Comparison of ENCODE assay signal across 17 cellular contexts in the genomic region with DNA sequence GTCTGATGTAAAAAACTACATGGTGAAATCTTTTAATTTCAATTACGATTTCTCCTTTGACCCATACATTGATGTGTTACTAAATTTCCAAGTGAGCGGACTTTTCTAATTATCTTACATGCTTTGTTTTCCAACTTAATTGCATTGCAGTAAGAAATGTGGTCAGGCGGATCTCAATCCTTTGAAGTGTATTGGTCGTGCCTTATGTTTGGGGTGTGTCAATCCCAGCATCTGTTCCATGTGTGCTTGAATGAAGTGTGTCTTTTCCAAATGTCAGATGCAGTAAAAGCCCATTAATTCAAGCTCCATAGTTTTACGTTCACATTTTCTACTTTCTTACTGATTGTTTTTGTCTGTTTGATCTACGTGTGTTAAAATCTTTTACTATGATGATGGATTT.
A peak's percentile ranks its signal among the peaks of the same experiment; 100 is the strongest.
DNase-seq lines count a peak whose midpoint lies in the region; ATAC-seq lines count a peak whose summit lies in the region.
"Had no signal": no experiment of that assay in that cellular context is flagged by ENCODE, and none has a peak within 500 bp of the region (broad histone marks: within the 10 kb centered on the region; RNA-seq: fewer than 3 reads in every experiment).

No MANE protein-coding gene starts in this region.

- in situ Hi-C loops in KBM-7 (cut with MboI; ENCODE audit: low pct_unique_long_range_greater_than_20kb, low sequenced_read_pairs): no loop called here

- H3K27ac Mint-ChIP-seq in activated T-cell treated with anti-CD3 and anti-CD28 coated beads, Interleukin-2, amount 50 U/mL, for 72 hours: peak overlapping the region; percentile 47
- H3K27ac Mint-ChIP-seq in activated T-cell treated with anti-CD3 and anti-CD28 coated beads, Interleukin-2, amount 50 U/mL, for 24 hours: no peak overlapping the region

- H3K9me3 Mint-ChIP-seq in activated T-cell treated with anti-CD3 and anti-CD28 coated beads, Interleukin-2, amount 50 U/mL, for 72 hours: no peaks in the 10 kb centered on the region
- H3K9me3 Mint-ChIP-seq in activated T-cell treated with anti-CD3 and anti-CD28 coated beads, Interleukin-2, amount 50 U/mL, for 24 hours: no peaks in the 10 kb centered on the region
- H3K9me3 Mint-ChIP-seq: CD4-positive, CD25-positive, alpha-beta regulatory T cell; CD8-positive, alpha-beta memory T cell had no signal

- intact Hi-C loops in left colon (cut with DNase I, micrococcal nuclease): no loop called here

- ATAC-seq in activated T-cell treated with anti-CD3 and anti-CD28 coated beads, Interleukin-2, amount 50 U/mL, for 72 hours (replicated peaks in 1 of 2): no peak
- ATAC-seq in left colon (peak; percentile 57), HG03378 (IDR thresholded peaks at IDR 0.05; ENCODE audit: unreplicated experiment) (no peak)

- peaks cover 34% of the 10 kb centered on the region for H3K4me1 Mint-ChIP-seq in activated T-cell treated with anti-CD3 and anti-CD28 coated beads, Interleukin-2, amount 50 U/mL, for 72 hours (ENCODE audit: low read depth)
- H3K4me1 Mint-ChIP-seq in activated T-cell treated with anti-CD3 and anti-CD28 coated beads, Interleukin-2, amount 50 U/mL, for 24 hours (ENCODE audit: low read depth): peaks cover 46% of the 10 kb centered on the region

- no peak for DNase-seq in activated T-cell treated with anti-CD3 and anti-CD28 coated beads, Interleukin-2, amount 50 U/mL, for 72 hours
- no peak for DNase-seq in activated T-cell treated with anti-CD3 and anti-CD28 coated beads, Interleukin-2, amount 50 U/mL, for 24 hours
- peak; percentile 49 to 78 for DNase-seq in NCI-H524 (lab: John Stamatoyannopoulos, UW)
- peak; percentile 79 for DNase-seq in NCI-H82 (lab: John Stamatoyannopoulos, UW)
- DNase-seq in left colon: no peak
- DNase-seq in KBM-7: no peak
- DNase-seq: ACHN; BE2C; C1 segment of cervical spinal cord; CD4-positive, CD25-positive, alpha-beta regulatory T cell; CD8-positive, alpha-beta memory T cell; COR-L47; DMS153; DMS79; GDM1; GM23248 had no signal

- no peaks in the 10 kb centered on the region for H3K27me3 Mint-ChIP-seq in activated T-cell treated with anti-CD3 and anti-CD28 coated beads, Interleukin-2, amount 50 U/mL, for 72 hours (ENCODE audit: low read depth)
- H3K27me3 Mint-ChIP-seq in activated T-cell treated with anti-CD3 and anti-CD28 coated beads, Interleukin-2, amount 50 U/mL, for 24 hours: no peaks in the 10 kb centered on the region
- H3K27me3 Mint-ChIP-seq: CD8-positive, alpha-beta memory T cell had no signal

- H3K4me3 Mint-ChIP-seq in activated T-cell treated with anti-CD3 and anti-CD28 coated beads, Interleukin-2, amount 50 U/mL, for 72 hours: no peak overlapping the region
- no peak overlapping the region for H3K4me3 Mint-ChIP-seq in activated T-cell treated with anti-CD3 and anti-CD28 coated beads, Interleukin-2, amount 50 U/mL, for 24 hours
- H3K4me3 Mint-ChIP-seq: CD4-positive, CD25-positive, alpha-beta regulatory T cell; CD8-positive, alpha-beta memory T cell had no signal

- H3K36me3 Mint-ChIP-seq in activated T-cell treated with anti-CD3 and anti-CD28 coated beads, Interleukin-2, amount 50 U/mL, for 72 hours (ENCODE audit: insufficient read depth in 2 of 2): no peaks in the 10 kb centered on the region
- no peaks in the 10 kb centered on the region for H3K36me3 Mint-ChIP-seq in activated T-cell treated with anti-CD3 and anti-CD28 coated beads, Interleukin-2, amount 50 U/mL, for 24 hours (ENCODE audit: low read depth)
- H3K36me3 Mint-ChIP-seq: CD4-positive, CD25-positive, alpha-beta regulatory T cell; CD8-positive, alpha-beta memory T cell had no signal

Comparison
In these comparisons a context has a peak if more than half of its experiments do, and no peak if none do; other contexts are left out.
1. DNase-seq: peak in NCI-H524 (2 of 2) and NCI-H82 (single experiment); none in activated T-cell treated with anti-CD3 and anti-CD28 coated beads, Interleukin-2, amount 50 U/mL, for 72 hours (0 of 2), activated T-cell treated with anti-CD3 and anti-CD28 coated beads, Interleukin-2, amount 50 U/mL, for 24 hours (single experiment), left colon (0 of 2) and KBM-7 (single experiment).